ENCODE assay signal across 8 cellular contexts in genomic region chr16:30567991-30568638, GRCh38. TPM values are rescaled to one million over a fixed set of nuclear protein-coding genes. Genes with fewer than 3 reads are reported as not detected.
A peak's percentile ranks its signal among the peaks of the same experiment; 100 is the strongest.
DNase-seq lines count a peak whose midpoint lies in the region; ATAC-seq and TF ChIP-seq lines count a peak whose summit lies in the region.

No MANE protein-coding gene starts in this region.

- ATAC-seq in GM21786 (IDR thresholded peaks at IDR 0.05; ENCODE audit: unreplicated experiment): peak; percentile 30
- ATAC-seq in HG03342 (IDR thresholded peaks at IDR 0.05; ENCODE audit: unreplicated experiment): no peak

- TF ChIP-seq POLR2A in prostate gland (IDR thresholded peaks at IDR 0.05): peak; percentile 32

- in situ Hi-C loops in brain microvascular endothelial cell (cut with HindIII; ENCODE audit: low pct_ligation_motif_present, low sequenced_read_pairs): no loop called here

- H3K9me3 ChIP-seq in BLaER1: no peaks in the 10 kb centered on the region
- no peaks in the 10 kb centered on the region for H3K9me3 ChIP-seq in prostate gland

- H3K9ac ChIP-seq in BLaER1: peak overlapping the region; percentile 21; the same call in 1 of the 2 replicates

- peak overlapping the region; percentile 99 for H3K4me2 ChIP-seq in BLaER1

- no peaks in the 10 kb centered on the region for H3K27me3 ChIP-seq in BLaER1
- H3K27me3 ChIP-seq in brain microvascular endothelial cell (replicated peaks): no peaks in the 10 kb centered on the region
- no peaks in the 10 kb centered on the region for H3K27me3 ChIP-seq in prostate gland (replicated peaks; ENCODE audit: insufficient read depth)

- H4K20me1 ChIP-seq in BLaER1: peaks cover 7% of the 10 kb centered on the region; the same call in 1 of the 2 replicates

- DNase-seq in OCI-M1 (lab: John Stamatoyannopoulos, UW) (peak; percentile 86), brain microvascular endothelial cell (peak; percentile 49), prostate gland (ENCODE audit: low spot score) (peak; percentile 58), putamen (ENCODE audit: low spot score) (no peak), HT-29 (ENCODE audit: low spot score) (no peak)

- H3K4me3 ChIP-seq in BLaER1 (no peak overlapping the region), brain microvascular endothelial cell (ENCODE audit: low read depth, low read length) (no peak overlapping the region), prostate gland (no peak overlapping the region)

- TF ChIP-seq CTCF in brain microvascular endothelial cell (IDR thresholded peaks at IDR 0.05; ENCODE audit: low read depth, low read length, missing control alignments): no peak
- no peak for TF ChIP-seq CTCF in prostate gland (IDR thresholded peaks at IDR 0.05)

- intact Hi-C loops in prostate gland (cut with DNase I): no loop called here

- 34% methylated on average over 6 of the region's 6 CpGs for WGBS in prostate gland

- H3K36me3 ChIP-seq in BLaER1: no peaks in the 10 kb centered on the region
- H3K36me3 ChIP-seq in brain microvascular endothelial cell (replicated peaks): no peaks in the 10 kb centered on the region
- H3K36me3 ChIP-seq in prostate gland: no peaks in the 10 kb centered on the region

- peaks cover 47% of the 10 kb centered on the region for H3K4me1 ChIP-seq in BLaER1
- peaks cover 6% of the 10 kb centered on the region for H3K4me1 ChIP-seq in prostate gland (replicated peaks)

- peak overlapping the region; percentile 52 for H3K27ac ChIP-seq in BLaER1
- H3K27ac ChIP-seq in brain microvascular endothelial cell: peak overlapping the region; percentile 25
- H3K27ac ChIP-seq in prostate gland: peak overlapping the region in 1 of 2 donors; percentile 28

RNA-seq across cellular contexts. Expression of gene ZNF688, which starts 3.4 kb away (rescaled TPM):
- 10 to 100 TPM; 20.4 to 21.5 TPM for total RNA-seq in prostate gland
- total RNA-seq in HT-29 (2014; rRNA removed; shearing (Covaris generic)): 5.7 and 7.5 TPM in 2 replicates

RNA-seq across cellular contexts. Expression of gene ZNF764, which starts 9.9 kb away (rescaled TPM):
- total RNA-seq in prostate gland: 10 to 100 TPM; 15.7 to 22.5 TPM
- total RNA-seq in HT-29 (2014; rRNA removed; shearing (Covaris generic)): 8.3 and 9.9 TPM in 2 replicates

RNA-seq across cellular contexts. Expression of gene ZNF785, which starts 17.4 kb away (rescaled TPM):
- 10 to 100 TPM; 16.9 to 18.9 TPM for total RNA-seq in prostate gland
- 7.7 and 12.2 TPM in 2 replicates for total RNA-seq in HT-29 (2014; rRNA removed; shearing (Covaris generic))

RNA-seq across cellular contexts. Expression of gene ZNF747, which starts 33.5 kb away (rescaled TPM):
- 10 to 100 TPM; 15.8 to 22.6 TPM for total RNA-seq in prostate gland
- total RNA-seq in HT-29 (2014; rRNA removed; shearing (Covaris generic)): 7.9 and 8.8 TPM in 2 replicates

RNA-seq across cellular contexts. Expression of gene ZNF768, which starts 41.7 kb away (rescaled TPM):
- total RNA-seq in prostate gland: 10 to 100 TPM; 46.5 to 61.1 TPM
- total RNA-seq in HT-29 (2014; rRNA removed; shearing (Covaris generic)): 47.1 and 47.9 TPM in 2 replicates

Comparison
In these comparisons a context has a peak if more than half of its experiments do, and no peak if none do; other contexts are left out.
1. DNase-seq: peak in OCI-M1 (single experiment), brain microvascular endothelial cell (single experiment) and prostate gland (single experiment); none in putamen (single experiment) and HT-29 (single experiment).